In genomic region chrX:71492086-71493065, GRCh38 we compare ENCODE assay signal across 8 cellular contexts. TPM values are rescaled to one million over a fixed set of nuclear protein-coding genes. Genes with fewer than 3 reads are reported as not detected.
A peak's percentile ranks its signal among the peaks of the same experiment; 100 is the strongest.
DNase-seq lines count a peak whose midpoint lies in the region; ATAC-seq and TF ChIP-seq lines count a peak whose summit lies in the region.

No MANE protein-coding gene starts in this region.

- no peaks in the 10 kb centered on the region for H3K36me3 ChIP-seq in testis (ENCODE audit: low read depth, missing control alignments)

- peak overlapping the region in 1 of 2 donors; percentile 14 for H3K27ac ChIP-seq in testis

- H3K27me3 Mint-ChIP-seq in effector memory CD8-positive, alpha-beta T cell: no peaks in the 10 kb centered on the region
- H3K27me3 Mint-ChIP-seq in natural killer cell treated with Interleukin-12 subunit alpha and Interleukin-12 subunit beta and Interleukin-15 and Interleukin-18, amount 100 ng/mL, for 72 hours: no peaks in the 10 kb centered on the region

- H3K9me3 Mint-ChIP-seq in effector memory CD8-positive, alpha-beta T cell: no peaks in the 10 kb centered on the region
- H3K9me3 Mint-ChIP-seq in natural killer cell treated with Interleukin-12 subunit alpha and Interleukin-12 subunit beta and Interleukin-15 and Interleukin-18, amount 100 ng/mL, for 72 hours: no peaks in the 10 kb centered on the region

- peak overlapping the region; percentile 48 to 57 for H3K4me3 ChIP-seq in testis

- TF ChIP-seq POLR2A in testis (IDR thresholded peaks at IDR 0.05): no peak

- intact Hi-C loops in testis (cut with DNase I; ENCODE audit: low total_unique reads): no loop called here

- no peaks in the 10 kb centered on the region for H3K9me3 ChIP-seq in testis

- ATAC-seq in HG03432 (IDR thresholded peaks at IDR 0.05; ENCODE audit: unreplicated experiment): peak; percentile 69
- peak; percentile 83 for ATAC-seq in effector memory CD8-positive, alpha-beta T cell (replicated peaks)
- peak; percentile 87 to 89 for ATAC-seq in natural killer cell treated with Interleukin-12 subunit alpha and Interleukin-12 subunit beta and Interleukin-15 and Interleukin-18, amount 100 ng/mL, for 72 hours
- no peak for ATAC-seq in GM18909 (IDR thresholded peaks at IDR 0.05; ENCODE audit: poor library complexity, unreplicated experiment)

- H3K4me1 Mint-ChIP-seq in effector memory CD8-positive, alpha-beta T cell (ENCODE audit: low read depth in 2 of 2): peaks cover 9 to 10% of the 10 kb centered on the region in 2 donors
- H3K4me1 Mint-ChIP-seq in natural killer cell treated with Interleukin-12 subunit alpha and Interleukin-12 subunit beta and Interleukin-15 and Interleukin-18, amount 100 ng/mL, for 72 hours (ENCODE audit: low read depth in 2 of 2): peaks cover 8 to 13% of the 10 kb centered on the region in 2 donors

- no peaks in the 10 kb centered on the region for H3K27me3 ChIP-seq in testis

- WGBS in testis, 2 donors: 2 to 24% methylated on average over 9 to 16 of the region's 83 CpGs

- peak overlapping the region; percentile 81 to 85 for H3K27ac Mint-ChIP-seq in effector memory CD8-positive, alpha-beta T cell
- peak overlapping the region; percentile 61 to 87 for H3K27ac Mint-ChIP-seq in natural killer cell treated with Interleukin-12 subunit alpha and Interleukin-12 subunit beta and Interleukin-15 and Interleukin-18, amount 100 ng/mL, for 72 hours

- H3K36me3 Mint-ChIP-seq in effector memory CD8-positive, alpha-beta T cell (ENCODE audit: insufficient read depth): no peaks in the 10 kb centered on the region
- H3K36me3 Mint-ChIP-seq in natural killer cell treated with Interleukin-12 subunit alpha and Interleukin-12 subunit beta and Interleukin-15 and Interleukin-18, amount 100 ng/mL, for 72 hours: no peaks in the 10 kb centered on the region

- H3K4me3 Mint-ChIP-seq in effector memory CD8-positive, alpha-beta T cell: peak overlapping the region; percentile 84 to 85
- peak overlapping the region; percentile 93 for H3K4me3 Mint-ChIP-seq in natural killer cell treated with Interleukin-12 subunit alpha and Interleukin-12 subunit beta and Interleukin-15 and Interleukin-18, amount 100 ng/mL, for 72 hours

- no peak for TF ChIP-seq CTCF in testis (IDR thresholded peaks at IDR 0.05)

- no peaks in the 10 kb centered on the region for H3K4me1 ChIP-seq in testis

- DNase-seq in GM04504 (ENCODE audit: low read depth): peak; percentile 18
- DNase-seq in activated CD4-positive, alpha-beta T cell treated with anti-CD3 and anti-CD28 coated beads, Interleukin-2, amount 50 U/mL, for 1 hour: peak; percentile 35
- peak; percentile 23 to 31 (median 31) for DNase-seq in effector memory CD8-positive, alpha-beta T cell
- peak; percentile 72 for DNase-seq in natural killer cell treated with Interleukin-12 subunit alpha and Interleukin-12 subunit beta and Interleukin-15 and Interleukin-18, amount 100 ng/mL, for 72 hours (ENCODE audit: low spot score)
- peak; percentile 25 for DNase-seq in testis
- DNase-seq in kidney glomerular epithelial cell (lab: John Stamatoyannopoulos, UW): no peak

RNA-seq across cellular contexts. Expression of gene OGT, which starts 40.5 kb away (rescaled TPM):
- 100 to 1,000 TPM; 309 to 356 TPM for total RNA-seq in natural killer cell treated with Interleukin-12 subunit alpha and Interleukin-12 subunit beta and Interleukin-15 and Interleukin-18, amount 100 ng/mL, for 72 hours
- total RNA-seq in testis: 100 to 1,000 TPM; 113 to 154 TPM
- polyA plus RNA-seq in testis (ENCODE audit: insufficient read depth, low read depth, low replicate concordance): 48.0 TPM
